ENCODE assay signal across 13 cellular contexts in genomic region chr2:42813773-42814172, GRCh38.
"Had no signal": no experiment of that assay in that cellular context is flagged by ENCODE, and none has a peak within 500 bp of the region (broad histone marks: within the 10 kb centered on the region; RNA-seq: fewer than 3 reads in every experiment).

No MANE protein-coding gene starts in this region.

- DNase-seq: activated CD4-positive, alpha-beta T cell treated with anti-CD3 and anti-CD28 coated beads, Interleukin-2, amount 50 U/mL, for 48 hours; activated CD8-positive, alpha-beta memory T cell treated with anti-CD3 and anti-CD28 coated beads, Interleukin-2, amount 10 ng/mL, durations not matched to agents 7 days and 5 days; activated naive CD4-positive, alpha-beta T cell; activated T-cell treated with anti-CD3 and anti-CD28 coated beads, Interleukin-2, amount 50 U/mL, for 4 hours; esophagus squamous epithelium; glutamatergic neuron; left cardiac atrium; lower lobe of right lung; stomach had no signal

- H3K36me3 ChIP-seq: esophagus squamous epithelium, lower lobe of right lung, stomach, thoracic aorta had no signal

- ATAC-seq: activated CD8-positive, alpha-beta memory T cell treated with anti-CD3 and anti-CD28 coated beads, Interleukin-2, amount 10 ng/mL, durations not matched to agents 7 days and 5 days; activated T-cell treated with anti-CD3 and anti-CD28 coated beads, Interleukin-2, amount 50 U/mL, for 4 hours; left cardiac atrium; lower lobe of right lung had no signal

- H3K4me3 ChIP-seq: esophagus squamous epithelium, lower lobe of right lung, stomach, thoracic aorta had no signal

- H3K27me3 Mint-ChIP-seq: activated CD8-positive, alpha-beta memory T cell treated with anti-CD3 and anti-CD28 coated beads, Interleukin-2, amount 10 ng/mL, durations not matched to agents 7 days and 5 days had no signal

- H3K4me3 Mint-ChIP-seq: activated CD8-positive, alpha-beta memory T cell treated with anti-CD3 and anti-CD28 coated beads, Interleukin-2, amount 10 ng/mL, durations not matched to agents 7 days and 5 days; activated T-cell treated with anti-CD3 and anti-CD28 coated beads, Interleukin-2, amount 50 U/mL, for 4 hours had no signal

- H3K9me3 ChIP-seq: esophagus squamous epithelium, stomach, thoracic aorta had no signal

- FAIRE-seq: colon, small intestine, urothelium cell line had no signal

- H3K27ac ChIP-seq: esophagus squamous epithelium, lower lobe of right lung, stomach had no signal

- H3K27ac Mint-ChIP-seq: activated CD8-positive, alpha-beta memory T cell treated with anti-CD3 and anti-CD28 coated beads, Interleukin-2, amount 10 ng/mL, durations not matched to agents 7 days and 5 days had no signal

- H3K27me3 ChIP-seq: esophagus squamous epithelium, stomach had no signal
